In the genomic region with DNA sequence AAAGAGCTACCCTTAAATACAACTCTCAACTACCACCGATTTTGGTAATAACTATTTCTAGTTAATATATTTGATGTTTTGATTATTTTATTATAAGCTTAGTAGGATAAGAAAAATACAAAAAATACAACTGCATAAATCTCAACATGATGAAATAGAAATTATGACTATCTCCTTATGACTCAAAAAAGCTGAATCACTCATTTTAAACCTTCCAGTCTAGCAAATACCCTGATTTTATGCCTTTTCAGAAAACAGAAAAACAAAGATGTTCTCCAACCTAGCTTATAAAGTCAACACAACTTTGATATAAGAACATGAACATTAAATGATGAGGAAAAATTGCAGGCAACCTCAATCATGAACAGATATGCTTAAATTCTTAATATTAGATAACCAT, we compare ENCODE assay signal across 31 cellular contexts.
"Had no signal": no experiment of that assay in that cellular context is flagged by ENCODE, and none has a peak within 500 bp of the region (broad histone marks: within the 10 kb centered on the region; RNA-seq: fewer than 3 reads in every experiment).

No MANE protein-coding gene starts in this region.

- ATAC-seq: activated T-cell treated with anti-CD3 and anti-CD28 coated beads, Interleukin-2, amount 50 U/mL, for 72 hours; gastroesophageal sphincter; left cardiac atrium; left ventricle myocardium superior; right cardiac atrium had no signal

- H3K27ac ChIP-seq: adrenal gland, brain microvascular endothelial cell, esophagus muscularis mucosa, gastroesophageal sphincter, hepatocyte, parathyroid adenoma, thoracic aorta, uterus, VCaP had no signal

- H3K4me3 Mint-ChIP-seq: activated naive CD8-positive, alpha-beta T cell; activated T-cell treated with anti-CD3 and anti-CD28 coated beads, Interleukin-2, amount 50 U/mL, for 72 hours; endodermal cell; mesothelial cell of epicardium; naive B cell; stimulated activated naive CD8-positive, alpha-beta T cell treated with anti-CD3 and anti-CD28 coated beads, Interleukin-15, Interleukin-2, amounts not matched to agents 100 ng/mL and 50 ng/mL, for 24 hours; T-helper 1 cell treated with Interleukin-12 subunit alpha and Interleukin-12 subunit beta and Interleukin-4 antibody, amounts not matched to agents 30 μg/mL and 1 μg/mL, for 36 hours had no signal

- H3K4me1 ChIP-seq: adrenal gland, parathyroid adenoma had no signal

- H3K36me3 ChIP-seq: adrenal gland, brain microvascular endothelial cell, esophagus muscularis mucosa, gastroesophageal sphincter, thoracic aorta, uterus had no signal

- DNase-seq: activated CD4-positive, alpha-beta T cell treated with anti-CD3 and anti-CD28 coated beads for 4 hours; activated CD4-positive, alpha-beta T cell treated with anti-CD3 and anti-CD28 coated beads, Interleukin-2, amount 50 U/mL, for 4 hours; activated effector memory CD4-positive, alpha-beta T cell treated with Interleukin-2 at 50 U/mL for 16 hours; activated naive CD4-positive, alpha-beta T cell treated with Interleukin-2 at 50 U/mL for 16 hours; activated T-cell treated with anti-CD3 and anti-CD28 coated beads for 4 hours; activated T-cell treated with anti-CD3 and anti-CD28 coated beads, Interleukin-2, amount 50 U/mL, for 72 hours; adrenal gland; brain microvascular endothelial cell; caudate nucleus; endodermal cell; left cardiac atrium; left ventricle myocardium superior; naive B cell; right cardiac atrium; stimulated activated CD4-positive, alpha-beta T cell treated with anti-CD3 and anti-CD28 coated beads, Interleukin-12 subunit alpha, Interleukin-12 subunit beta, amount 100 ng/mL, for 4 hours; stimulated activated CD4-positive, alpha-beta T cell treated with anti-CD3 and anti-CD28 coated beads, Interleukin-4, amount 100 ng/mL, for 1 hour; T-helper 9 cell; trophoblast cell; uterus had no signal

- H3K9me3 ChIP-seq: adrenal gland, esophagus muscularis mucosa, gastroesophageal sphincter, thoracic aorta, uterus had no signal

- H3K27me3 Mint-ChIP-seq: activated naive CD8-positive, alpha-beta T cell; naive B cell; stimulated activated naive CD8-positive, alpha-beta T cell treated with anti-CD3 and anti-CD28 coated beads, Interleukin-15, Interleukin-2, amounts not matched to agents 100 ng/mL and 50 ng/mL, for 24 hours had no signal

- FAIRE-seq: astrocyte, keratinocyte had no signal

- H3K27ac Mint-ChIP-seq: activated naive CD8-positive, alpha-beta T cell; activated T-cell treated with anti-CD3 and anti-CD28 coated beads, Interleukin-2, amount 50 U/mL, for 72 hours; endodermal cell; mesothelial cell of epicardium; naive B cell; stimulated activated naive CD8-positive, alpha-beta T cell treated with anti-CD3 and anti-CD28 coated beads, Interleukin-15, Interleukin-2, amounts not matched to agents 100 ng/mL and 50 ng/mL, for 24 hours; T-helper 1 cell treated with Interleukin-12 subunit alpha and Interleukin-12 subunit beta and Interleukin-4 antibody, amounts not matched to agents 30 μg/mL and 1 μg/mL, for 36 hours had no signal

- H3K4me3 ChIP-seq: adrenal gland, esophagus muscularis mucosa, gastroesophageal sphincter, hepatocyte, thoracic aorta, uterus had no signal

- H3K27me3 ChIP-seq: adrenal gland, brain microvascular endothelial cell, esophagus muscularis mucosa, gastroesophageal sphincter, hepatocyte, uterus had no signal
